Comparison of ENCODE assay signal across 10 cellular contexts in genomic region chr22:20567993-20568417, GRCh38.
DNase-seq lines count a peak whose midpoint lies in the region; ATAC-seq and TF ChIP-seq lines count a peak whose summit lies in the region.
"Had no signal": no experiment of that assay in that cellular context is flagged by ENCODE, and none has a peak within 500 bp of the region (broad histone marks: within the 10 kb centered on the region; RNA-seq: fewer than 3 reads in every experiment).

No MANE protein-coding gene starts in this region.

- peak overlapping the region; percentile 3 for H3K27ac ChIP-seq in right cardiac atrium (ENCODE audit: low read length)
- peak overlapping the region; percentile 72 to 76 (median 74) for H3K27ac ChIP-seq in thyroid gland
- H3K27ac ChIP-seq: neutrophil had no signal

- CTCF ChIA-PET in activated CD8-positive, alpha-beta T cell treated with anti-CD3 and anti-CD28 coated beads, Interleukin-2, amount 10 ng/mL, durations not matched to agents 7 days and 5 days (lab: Charles Lee), result interaction anchor here (1.1 to 14.1 kb wide), 7 partner anchors 17 to 217 kb away, joined by 3 to 465 read pairs (median 4); partner anchors contain the start of gene MED15
- CTCF ChIA-PET in activated CD8-positive, alpha-beta T cell treated with anti-CD3 and anti-CD28 coated beads for 36 hours (lab: Charles Lee), result interaction anchor here (0.8 to 12.5 kb wide), 10 partner anchors 11 to 174 kb away, joined by 3 to 234 read pairs (median 4); no protein-coding TSS in a partner anchor
- CTCF ChIA-PET in WTC11 (lab: Charles Lee), result interaction anchor here (0.7 to 2.0 kb wide), 22 partner anchors 11 to 309 kb away, joined by 3 to 24 read pairs (median 4); partner anchors contain the start of genes MED15 and ZNF74

- POLR2A ChIA-PET in activated CD8-positive, alpha-beta T cell treated with anti-CD3 and anti-CD28 coated beads, Interleukin-2, amount 10 ng/mL, durations not matched to agents 7 days and 5 days (lab: Charles Lee), result interaction anchor here (0.9 to 5.5 kb wide), 6 partner anchors 9 to 145 kb away, joined by 3 to 28 read pairs (median 6); partner anchors contain the start of gene MED15
- POLR2A ChIA-PET in activated CD8-positive, alpha-beta T cell treated with anti-CD3 and anti-CD28 coated beads for 36 hours (lab: Charles Lee), result interaction anchor here (0.8 to 5.4 kb wide), 4 partner anchors 11 to 60 kb away, joined by 3 to 48 read pairs (median 12); partner anchors contain the start of gene MED15
- POLR2A ChIA-PET in WTC11 (lab: Charles Lee), result no interaction called here

- ATAC-seq in activated CD8-positive, alpha-beta T cell treated with anti-CD3 and anti-CD28 coated beads, Interleukin-2, amount 10 ng/mL, durations not matched to agents 7 days and 5 days, result no peak
- ATAC-seq in activated CD8-positive, alpha-beta T cell treated with anti-CD3 and anti-CD28 coated beads for 36 hours, result no peak
- ATAC-seq in WTC11 (peak; percentile 38; the same call in 1 of the 2 replicates), right cardiac atrium (no peak)

- H3K4me3 ChIP-seq in right cardiac atrium (ENCODE audit: low read length), result no peak overlapping the region
- no peak overlapping the region for H3K4me3 ChIP-seq in thyroid gland (replicated peaks in 1 of 3)

- TF ChIP-seq POLR2A in thyroid gland (IDR thresholded peaks at IDR 0.05), result no peak

- intact Hi-C loops in activated CD8-positive, alpha-beta T cell treated with anti-CD3 and anti-CD28 coated beads for 36 hours (cut with micrococcal nuclease), result no loop called here
- intact Hi-C loops in right cardiac atrium (cut with DNase I), result loop anchor here in 1 of 4 donors (10.0 kb wide), 1 partner anchor 53 kb away; no protein-coding TSS in a partner anchor
- intact Hi-C loops in thyroid gland (cut with DNase I), result loop anchor here (5.0 kb wide), 1 partner anchor 61 kb away; the partner anchor contains the start of gene MED15

- peaks cover 90% of the 10 kb centered on the region for H3K36me3 Mint-ChIP-seq in activated CD8-positive, alpha-beta T cell treated with anti-CD3 and anti-CD28 coated beads, Interleukin-2, amount 10 ng/mL, durations not matched to agents 7 days and 5 days (ENCODE audit: low read depth)
- H3K36me3 Mint-ChIP-seq in activated CD8-positive, alpha-beta T cell treated with anti-CD3 and anti-CD28 coated beads for 36 hours (ENCODE audit: low read depth), result peaks cover 79% of the 10 kb centered on the region
- H3K36me3 Mint-ChIP-seq in WTC11, result peaks cover 38% of the 10 kb centered on the region

- H3K4me1 ChIP-seq in right cardiac atrium (ENCODE audit: control insufficient read depth, insufficient read depth, low read length) (peaks cover 22% of the 10 kb centered on the region), thyroid gland (peaks cover 41 to 56% of the 10 kb centered on the region in 2 donors)

- H3K27ac Mint-ChIP-seq in activated CD8-positive, alpha-beta T cell treated with anti-CD3 and anti-CD28 coated beads, Interleukin-2, amount 10 ng/mL, durations not matched to agents 7 days and 5 days, result peak overlapping the region; percentile 89
- H3K27ac Mint-ChIP-seq in activated CD8-positive, alpha-beta T cell treated with anti-CD3 and anti-CD28 coated beads for 36 hours, result no peak overlapping the region
- H3K27ac Mint-ChIP-seq in WTC11, result no peak overlapping the region

- no peaks in the 10 kb centered on the region for H3K9me3 Mint-ChIP-seq in activated CD8-positive, alpha-beta T cell treated with anti-CD3 and anti-CD28 coated beads, Interleukin-2, amount 10 ng/mL, durations not matched to agents 7 days and 5 days (ENCODE audit: insufficient read depth)
- no peaks in the 10 kb centered on the region for H3K9me3 Mint-ChIP-seq in activated CD8-positive, alpha-beta T cell treated with anti-CD3 and anti-CD28 coated beads for 36 hours
- H3K9me3 Mint-ChIP-seq in WTC11, result no peaks in the 10 kb centered on the region
- H3K9me3 Mint-ChIP-seq: brain had no signal

- no peaks in the 10 kb centered on the region for H3K27me3 Mint-ChIP-seq in activated CD8-positive, alpha-beta T cell treated with anti-CD3 and anti-CD28 coated beads, Interleukin-2, amount 10 ng/mL, durations not matched to agents 7 days and 5 days (ENCODE audit: low read depth)
- H3K27me3 Mint-ChIP-seq in activated CD8-positive, alpha-beta T cell treated with anti-CD3 and anti-CD28 coated beads for 36 hours, result no peaks in the 10 kb centered on the region
- no peaks in the 10 kb centered on the region for H3K27me3 Mint-ChIP-seq in WTC11 (ENCODE audit: low read depth)
- H3K27me3 Mint-ChIP-seq: brain had no signal

- no peak for DNase-seq in activated CD8-positive, alpha-beta T cell treated with anti-CD3 and anti-CD28 coated beads, Interleukin-2, amount 10 ng/mL, durations not matched to agents 7 days and 5 days
- DNase-seq in activated CD8-positive, alpha-beta T cell treated with anti-CD3 and anti-CD28 coated beads for 36 hours, result no peak
- DNase-seq in WTC11 (ENCODE audit: low spot score) (peak; percentile 37), right cardiac atrium (peak; percentile 10 to 59 (median 37)), thyroid gland (no peak), NCI-H2081 (lab: John Stamatoyannopoulos, UW) (no peak), NCI-H446 (lab: John Stamatoyannopoulos, UW) (no peak)
- DNase-seq in stimulated activated naive CD4-positive, alpha-beta T cell treated with Interleukin-2 at 50 U/mL for 16 hours (lab: John Stamatoyannopoulos, UW), result no peak

- peaks cover 95% of the 10 kb centered on the region for H3K4me1 Mint-ChIP-seq in activated CD8-positive, alpha-beta T cell treated with anti-CD3 and anti-CD28 coated beads, Interleukin-2, amount 10 ng/mL, durations not matched to agents 7 days and 5 days (ENCODE audit: low read depth)
- peaks cover 83% of the 10 kb centered on the region for H3K4me1 Mint-ChIP-seq in activated CD8-positive, alpha-beta T cell treated with anti-CD3 and anti-CD28 coated beads for 36 hours (ENCODE audit: low read depth)
- no peaks in the 10 kb centered on the region for H3K4me1 Mint-ChIP-seq in WTC11
- H3K4me1 Mint-ChIP-seq: brain had no signal

- H3K36me3 ChIP-seq in thyroid gland, result peaks cover 39 to 40% of the 10 kb centered on the region in 2 donors

- WGBS in right cardiac atrium, result 59% methylated on average over 5 of the region's 5 CpGs
- 87 to 88% methylated on average over 5 of the region's 5 CpGs for WGBS in thyroid gland, 2 donors

- peak overlapping the region; percentile 53 for H3K4me3 Mint-ChIP-seq in activated CD8-positive, alpha-beta T cell treated with anti-CD3 and anti-CD28 coated beads, Interleukin-2, amount 10 ng/mL, durations not matched to agents 7 days and 5 days
- H3K4me3 Mint-ChIP-seq in activated CD8-positive, alpha-beta T cell treated with anti-CD3 and anti-CD28 coated beads for 36 hours, result no peak overlapping the region
- no peak overlapping the region for H3K4me3 Mint-ChIP-seq in WTC11
- H3K4me3 Mint-ChIP-seq: brain had no signal

- H3K27me3 ChIP-seq in right cardiac atrium (ENCODE audit: control insufficient read depth, insufficient read depth) (no peaks in the 10 kb centered on the region), thyroid gland (no peaks in the 10 kb centered on the region)
- H3K27me3 ChIP-seq: neutrophil had no signal

- TF ChIP-seq CTCF in activated CD8-positive, alpha-beta T cell treated with anti-CD3 and anti-CD28 coated beads for 36 hours (IDR thresholded peaks at IDR 0.05), result no peak
- no peak for TF ChIP-seq CTCF in WTC11 (IDR thresholded peaks at IDR 0.05)
- TF ChIP-seq CTCF in thyroid gland (IDR thresholded peaks at IDR 0.05), result peak in 1 of 6 experiments; percentile 9

- H3K9me3 ChIP-seq in right cardiac atrium (ENCODE audit: control insufficient read depth, low read length), result no peaks in the 10 kb centered on the region
- no peaks in the 10 kb centered on the region for H3K9me3 ChIP-seq in thyroid gland
- H3K9me3 ChIP-seq: neutrophil had no signal

TF ChIP-seq in WTC11, 78 proteins besides CTCF, POLR2A, EP300 and RAD21 (continues in another document):
- TF ChIP-seq ATF1 (CRISPR knock-in tag; IDR thresholded peaks at IDR 0.05) (no peak), CDX4 (CRISPR knock-in tag; IDR thresholded peaks at IDR 0.05; ENCODE audit: borderline replicate concordance) (no peak), JAZF1 (CRISPR knock-in tag; IDR thresholded peaks at IDR 0.05) (no peak), E2F5 (CRISPR knock-in tag; IDR thresholded peaks at IDR 0.05) (no peak), CREM (CRISPR knock-in tag; IDR thresholded peaks at IDR 0.05) (no peak), MYBL2 (CRISPR knock-in tag; IDR thresholded peaks at IDR 0.05) (no peak), FOXJ3 (CRISPR knock-in tag; IDR thresholded peaks at IDR 0.05; ENCODE audit: borderline replicate concordance) (no peak), PREB (CRISPR knock-in tag; IDR thresholded peaks at IDR 0.05; ENCODE audit: borderline replicate concordance) (no peak), ZNF416 (CRISPR knock-in tag; IDR thresholded peaks at IDR 0.05) (no peak)

Comparison
In these comparisons a context has a peak if more than half of its experiments do, and no peak if none do; other contexts are left out.
1. DNase-seq: peak in WTC11 (single experiment) and right cardiac atrium (3 of 3); none in activated CD8-positive, alpha-beta T cell treated with anti-CD3 and anti-CD28 coated beads, Interleukin-2, amount 10 ng/mL, durations not matched to agents 7 days and 5 days (single experiment), activated CD8-positive, alpha-beta T cell treated with anti-CD3 and anti-CD28 coated beads for 36 hours (single experiment), thyroid gland (0 of 2), NCI-H2081 (0 of 2), NCI-H446 (0 of 2) and stimulated activated naive CD4-positive, alpha-beta T cell treated with Interleukin-2 at 50 U/mL for 16 hours (single experiment).